In the genomic region with DNA sequence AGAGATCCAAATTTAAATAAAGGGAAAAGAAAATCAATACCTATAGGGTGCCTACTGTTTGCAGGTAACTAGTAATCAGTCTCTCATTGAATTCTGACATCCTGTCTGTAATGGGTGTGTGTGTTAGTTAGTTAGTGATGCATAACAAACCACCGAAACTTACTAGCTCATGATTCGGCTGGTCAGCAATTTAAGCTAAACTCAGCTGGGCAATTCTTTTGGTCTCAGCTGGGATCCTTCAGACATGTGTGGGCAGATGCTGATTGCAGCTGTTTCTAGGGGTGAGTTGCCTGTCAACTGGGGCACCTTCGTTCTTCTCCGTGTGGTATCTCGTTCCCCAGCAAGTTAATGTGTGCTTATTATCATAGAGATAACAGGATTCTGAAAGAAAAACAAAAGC, we compare ENCODE assay signal across 1 cellular context.
TF ChIP-seq lines count a peak whose summit lies in the region.

No MANE protein-coding gene starts in this region.

TF ChIP-seq in IMR-90, 13 proteins besides CTCF, POLR2A, EP300 and RAD21 (continued from another document):
- TF ChIP-seq FOS (IDR thresholded peaks at IDR 0.05; ENCODE audit: low read depth, low read length) (no peak), MAZ (IDR thresholded peaks at IDR 0.05; ENCODE audit: borderline replicate concordance, low read depth, low read length) (no peak), NFE2L2 (IDR thresholded peaks at IDR 0.05; ENCODE audit: low read depth, low read length) (no peak), RFX5 (IDR thresholded peaks at IDR 0.05; ENCODE audit: low read depth, low read length) (no peak), MAFK (IDR thresholded peaks at IDR 0.05; ENCODE audit: low read depth, low read length) (no peak), CEBPB (IDR thresholded peaks at IDR 0.05; ENCODE audit: low read depth, low read length) (no peak)
